15 cellular contexts compared by ENCODE assay signal in genomic region chr4:102525099-102525498, GRCh38. TPM values are rescaled to one million over a fixed set of nuclear protein-coding genes. Genes with fewer than 3 reads are reported as not detected.
DNase-seq lines count a peak whose midpoint lies in the region; ATAC-seq lines count a peak whose summit lies in the region.
"Had no signal": no experiment of that assay in that cellular context is flagged by ENCODE, and none has a peak within 500 bp of the region (broad histone marks: within the 10 kb centered on the region; RNA-seq: fewer than 3 reads in every experiment).

No MANE protein-coding gene starts in this region.

- no peak overlapping the region for H4K8ac ChIP-seq in mesenchymal stem cell (ENCODE audit: low read length)

- no peaks in the 10 kb centered on the region for H3K27me3 Mint-ChIP-seq in activated CD4-positive, alpha-beta T cell treated with anti-CD3 and anti-CD28 coated beads for 36 hours
- H3K27me3 Mint-ChIP-seq in activated naive CD8-positive, alpha-beta T cell treated with anti-CD3 and anti-CD28 coated beads, Interleukin-2, amount 10 ng/mL, durations not matched to agents 7 days and 5 days, result no peaks in the 10 kb centered on the region

- peaks cover 47% of the 10 kb centered on the region for H3K36me3 Mint-ChIP-seq in activated CD4-positive, alpha-beta T cell treated with anti-CD3 and anti-CD28 coated beads for 36 hours (ENCODE audit: low read depth)
- peaks cover 22% of the 10 kb centered on the region for H3K36me3 Mint-ChIP-seq in activated naive CD8-positive, alpha-beta T cell treated with anti-CD3 and anti-CD28 coated beads, Interleukin-2, amount 10 ng/mL, durations not matched to agents 7 days and 5 days

- H2AFZ ChIP-seq in mesenchymal stem cell (ENCODE audit: low read depth, low read length), result no peak overlapping the region
- H2AFZ ChIP-seq: GM23338 had no signal

- H3K4me1 Mint-ChIP-seq in activated CD4-positive, alpha-beta T cell treated with anti-CD3 and anti-CD28 coated beads for 36 hours, result peaks cover 91% of the 10 kb centered on the region
- H3K4me1 Mint-ChIP-seq in activated naive CD8-positive, alpha-beta T cell treated with anti-CD3 and anti-CD28 coated beads, Interleukin-2, amount 10 ng/mL, durations not matched to agents 7 days and 5 days, result peaks cover 80% of the 10 kb centered on the region

- no peak overlapping the region for H2BK12ac ChIP-seq in mesenchymal stem cell (ENCODE audit: low read length in 2 of 2)

- no peak overlapping the region for H3K23ac ChIP-seq in mesenchymal stem cell (ENCODE audit: low read length in 2 of 2)

- no peak for ATAC-seq in activated CD4-positive, alpha-beta T cell treated with anti-CD3 and anti-CD28 coated beads for 36 hours
- ATAC-seq in activated naive CD8-positive, alpha-beta T cell treated with anti-CD3 and anti-CD28 coated beads, Interleukin-2, amount 10 ng/mL, durations not matched to agents 7 days and 5 days (ENCODE audit: low read depth), result no peak
- ATAC-seq: A549, Right ventricle myocardium inferior had no signal

- peak overlapping the region; percentile 88 for H3K27ac Mint-ChIP-seq in activated CD4-positive, alpha-beta T cell treated with anti-CD3 and anti-CD28 coated beads for 36 hours
- peak overlapping the region; percentile 73 for H3K27ac Mint-ChIP-seq in activated naive CD8-positive, alpha-beta T cell treated with anti-CD3 and anti-CD28 coated beads, Interleukin-2, amount 10 ng/mL, durations not matched to agents 7 days and 5 days
- H3K27ac Mint-ChIP-seq: GM23338 had no signal

- H3K9me3 ChIP-seq in mesenchymal stem cell (ENCODE audit: control insufficient read depth, low read length), result no peaks in the 10 kb centered on the region
- H3K9me3 ChIP-seq: A549 had no signal

- 97% methylated on average over 4 of the region's 5 CpGs for WGBS in mesenchymal stem cell

- no peaks in the 10 kb centered on the region for H3K27me3 ChIP-seq in mesenchymal stem cell (ENCODE audit: control insufficient read depth in 1 of 2, insufficient read depth in 1 of 2, low read length in 2 of 2)

- H2BK5ac ChIP-seq in mesenchymal stem cell (ENCODE audit: low read depth, low read length, poor library complexity, severe bottlenecking), result no peak overlapping the region

- peaks cover 0 to 17% of the 10 kb centered on the region in 2 experiments for H3K36me3 ChIP-seq in mesenchymal stem cell (ENCODE audit: control insufficient read depth in 1 of 2, insufficient read depth in 2 of 2, low read depth in 1 of 2, low read length in 2 of 2)

- intact Hi-C loops in activated CD4-positive, alpha-beta T cell treated with anti-CD3 and anti-CD28 coated beads for 36 hours (cut with DNase I, micrococcal nuclease), result loop anchor here in 1 of 2 experiments (5.0 kb wide), 1 partner anchor 37 kb away; no protein-coding TSS in a partner anchor

- no peak for DNase-seq in activated CD4-positive, alpha-beta T cell treated with anti-CD3 and anti-CD28 coated beads for 36 hours
- no peak for DNase-seq in activated CD4-positive, alpha-beta T cell treated with anti-CD3 and anti-CD28 coated beads for 4 hours
- DNase-seq in MV-4-11 (lab: John Stamatoyannopoulos, UW) (peak; percentile 92), mesenchymal stem cell (peak; percentile 65), hippocampal formation (lab: John Stamatoyannopoulos, UW) (no peak), NCI-H526 treated with DMSO at 0.1 percent for 48 hours (lab: John Stamatoyannopoulos, UW) (no peak), cortex of kidney (lab: John Stamatoyannopoulos, UW) (no peak)
- DNase-seq in activated naive CD8-positive, alpha-beta T cell treated with anti-CD3 and anti-CD28 coated beads, Interleukin-2, amount 10 ng/mL, durations not matched to agents 7 days and 5 days, result no peak
- DNase-seq: DMS153; NCI-H1105; NCI-H524; stimulated activated CD4-positive, alpha-beta T cell treated with anti-CD3 and anti-CD28 coated beads, Interleukin-12 subunit alpha, Interleukin-12 subunit beta, amount 100 ng/mL, for 4 hours had no signal

- H3K4me2 ChIP-seq in mesenchymal stem cell (ENCODE audit: low read length, poor library complexity, severe bottlenecking), result no peak overlapping the region
- H3K4me2 ChIP-seq: A549, GM23338 had no signal

- peaks cover 22% of the 10 kb centered on the region for H3K79me1 ChIP-seq in mesenchymal stem cell (replicated peaks; ENCODE audit: low read length, poor library complexity, severe bottlenecking)

- no peak overlapping the region for H3K9ac ChIP-seq in mesenchymal stem cell (ENCODE audit: low read length)

- H3K4ac ChIP-seq in mesenchymal stem cell (ENCODE audit: low read depth in 1 of 2, low read length in 2 of 2), result no peak overlapping the region

- H3K4me3 Mint-ChIP-seq in activated CD4-positive, alpha-beta T cell treated with anti-CD3 and anti-CD28 coated beads for 36 hours, result peak overlapping the region; percentile 37
- peak overlapping the region; percentile 54 for H3K4me3 Mint-ChIP-seq in activated naive CD8-positive, alpha-beta T cell treated with anti-CD3 and anti-CD28 coated beads, Interleukin-2, amount 10 ng/mL, durations not matched to agents 7 days and 5 days
- H3K4me3 Mint-ChIP-seq: GM23338 had no signal

- POLR2A ChIA-PET in activated CD4-positive, alpha-beta T cell treated with anti-CD3 and anti-CD28 coated beads for 36 hours (lab: Charles Lee), result interaction anchor here (0.7 to 1.2 kb wide), 4 partner anchors 9 to 303 kb away, joined by 3 read pairs; no protein-coding TSS in a partner anchor
- POLR2A ChIA-PET in activated naive CD8-positive, alpha-beta T cell treated with anti-CD3 and anti-CD28 coated beads, Interleukin-2, amount 10 ng/mL, durations not matched to agents 7 days and 5 days (lab: Charles Lee), result interaction anchor here (1.0 to 1.1 kb wide), 3 partner anchors 10 to 60 kb away, joined by 3 read pairs; no protein-coding TSS in a partner anchor

- H4K91ac ChIP-seq in mesenchymal stem cell (ENCODE audit: low read length), result no peak overlapping the region

- no peak overlapping the region for H2BK120ac ChIP-seq in mesenchymal stem cell (ENCODE audit: low read depth, low read length)

- H3K18ac ChIP-seq in mesenchymal stem cell (ENCODE audit: low read depth in 1 of 2, low read length in 2 of 2), result no peak overlapping the region

- H2AK5ac ChIP-seq in mesenchymal stem cell (ENCODE audit: low read length, severe bottlenecking), result no peak overlapping the region

- H2BK15ac ChIP-seq in mesenchymal stem cell (ENCODE audit: low read depth, poor library complexity, severe bottlenecking), result no peak overlapping the region

- H3K4me3 ChIP-seq in mesenchymal stem cell (ENCODE audit: insufficient read depth in 1 of 2, low read depth in 1 of 2, low read length in 2 of 2), result no peak overlapping the region
- H3K4me3 ChIP-seq: A549, GM23338 had no signal

- CTCF ChIA-PET in activated CD4-positive, alpha-beta T cell treated with anti-CD3 and anti-CD28 coated beads for 36 hours (lab: Charles Lee), result interaction anchor here (0.6 to 3.3 kb wide), 10 partner anchors 9 to 566 kb away, joined by 3 to 17 read pairs (median 4); no protein-coding TSS in a partner anchor

- no peak overlapping the region for H3K27ac ChIP-seq in mesenchymal stem cell (ENCODE audit: low read length, poor library complexity, severe bottlenecking)
- H3K27ac ChIP-seq: A549 had no signal

- no peaks in the 10 kb centered on the region for H3K4me1 ChIP-seq in mesenchymal stem cell (ENCODE audit: control insufficient read depth, insufficient read depth, low read depth, low read length)
- H3K4me1 ChIP-seq: A549 had no signal

- no peak overlapping the region for H3K14ac ChIP-seq in mesenchymal stem cell (ENCODE audit: low read length in 2 of 2)

- no peaks in the 10 kb centered on the region for H3K9me3 Mint-ChIP-seq in activated CD4-positive, alpha-beta T cell treated with anti-CD3 and anti-CD28 coated beads for 36 hours (ENCODE audit: low read depth)
- H3K9me3 Mint-ChIP-seq in activated naive CD8-positive, alpha-beta T cell treated with anti-CD3 and anti-CD28 coated beads, Interleukin-2, amount 10 ng/mL, durations not matched to agents 7 days and 5 days, result no peaks in the 10 kb centered on the region
- H3K9me3 Mint-ChIP-seq: GM23338 had no signal

RNA-seq across cellular contexts. Expression of gene NFKB1, which starts 23.9 kb away (rescaled TPM):
- 100 to 1,000 TPM; 167 to 174 TPM for total RNA-seq in activated CD4-positive, alpha-beta T cell treated with anti-CD3 and anti-CD28 coated beads for 36 hours
- total RNA-seq in activated naive CD8-positive, alpha-beta T cell treated with anti-CD3 and anti-CD28 coated beads, Interleukin-2, amount 10 ng/mL, durations not matched to agents 7 days and 5 days, result 100 to 1,000 TPM; 129 to 130 TPM
- 15.1 TPM for polyA plus RNA-seq in mesenchymal stem cell (2013, experiment 1 of 2)
- polyA plus RNA-seq in mesenchymal stem cell (2013, experiment 2 of 2), result 15.8 TPM

Comparison
In these comparisons a context has a peak if more than half of its experiments do, and no peak if none do; other contexts are left out.
1. DNase-seq: peak in MV-4-11 (single experiment) and mesenchymal stem cell (single experiment); none in activated CD4-positive, alpha-beta T cell treated with anti-CD3 and anti-CD28 coated beads for 36 hours (single experiment), activated CD4-positive, alpha-beta T cell treated with anti-CD3 and anti-CD28 coated beads for 4 hours (0 of 2), activated naive CD8-positive, alpha-beta T cell treated with anti-CD3 and anti-CD28 coated beads, Interleukin-2, amount 10 ng/mL, durations not matched to agents 7 days and 5 days (single experiment), hippocampal formation (0 of 2), NCI-H526 treated with DMSO at 0.1 percent for 48 hours (single experiment) and cortex of kidney (single experiment).